In the genomic region with DNA sequence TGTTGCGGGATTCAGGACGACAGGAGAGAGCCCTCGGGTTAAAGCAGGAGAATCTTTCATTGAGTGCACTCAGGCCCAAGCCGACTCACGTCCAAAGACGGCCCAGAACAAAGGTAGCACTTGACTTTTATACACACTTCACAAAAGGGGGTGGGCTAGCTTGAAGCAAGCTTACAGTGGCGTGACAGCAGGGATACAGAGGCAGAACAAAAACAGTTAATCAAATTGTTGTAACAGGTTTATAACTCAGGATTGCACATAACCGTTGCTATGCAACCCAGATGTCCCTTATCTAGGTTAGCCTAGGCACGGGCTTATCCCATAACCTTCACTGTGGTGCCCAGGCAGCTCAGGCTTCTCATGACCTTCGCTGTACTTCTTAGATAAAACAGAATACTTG, we compare ENCODE assay signal across 12 cellular contexts. TPM values are rescaled to one million over a fixed set of nuclear protein-coding genes. Genes with fewer than 3 reads are reported as not detected.
DNase-seq lines count a peak whose midpoint lies in the region; ATAC-seq and TF ChIP-seq lines count a peak whose summit lies in the region.
"Had no signal": no experiment of that assay in that cellular context is flagged by ENCODE, and none has a peak within 500 bp of the region (broad histone marks: within the 10 kb centered on the region; RNA-seq: fewer than 3 reads in every experiment).

No MANE protein-coding gene starts in this region.

- DNase-seq in right atrium auricular region (ENCODE audit: low spot score), result no peak
- no peak for DNase-seq in sigmoid colon
- no peak for DNase-seq in NCI-H2196 treated with DMSO at 0.1 percent for 48 hours (lab: John Stamatoyannopoulos, UW; ENCODE audit: unreplicated experiment)
- no peak for DNase-seq in activated T-cell treated with anti-CD3 and anti-CD28 coated beads, Interleukin-2, amount 50 U/mL, for 72 hours
- DNase-seq: foreskin keratinocyte, MM.1S had no signal

- H3K27me3 ChIP-seq in BLaER1 (no peaks in the 10 kb centered on the region), DOHH2 (ENCODE audit: control insufficient read depth, low read length) (no peaks in the 10 kb centered on the region), OCI-LY1 (ENCODE audit: insufficient read depth, low read length) (no peaks in the 10 kb centered on the region), right atrium auricular region (no peaks in the 10 kb centered on the region), sigmoid colon (no peaks in the 10 kb centered on the region)
- H3K27me3 ChIP-seq: foreskin keratinocyte had no signal

- H3K4me1 ChIP-seq in BLaER1, result peaks cover 25% of the 10 kb centered on the region
- peaks cover 66% of the 10 kb centered on the region for H3K4me1 ChIP-seq in DOHH2 (ENCODE audit: control insufficient read depth, low read length)
- peaks cover 64% of the 10 kb centered on the region for H3K4me1 ChIP-seq in OCI-LY1 (ENCODE audit: insufficient read depth, low read length, severe bottlenecking)
- peaks cover 0 to 35% of the 10 kb centered on the region in 2 donors for H3K4me1 ChIP-seq in right atrium auricular region
- H3K4me1 ChIP-seq in sigmoid colon, result peaks cover 0 to 30% (median 28%) of the 10 kb centered on the region in 4 donors
- H3K4me1 ChIP-seq: foreskin keratinocyte had no signal

- H3K4me2 ChIP-seq in BLaER1 (no peak overlapping the region), DOHH2 (ENCODE audit: low read length) (peak overlapping the region; percentile 80), OCI-LY1 (ENCODE audit: low read length) (peak overlapping the region; percentile 88)

- H3K4me3 Mint-ChIP-seq in activated T-cell treated with anti-CD3 and anti-CD28 coated beads, Interleukin-2, amount 50 U/mL, for 72 hours, result no peak overlapping the region
- H3K4me3 Mint-ChIP-seq: CD14-positive monocyte had no signal

- no peak overlapping the region for H2AFZ ChIP-seq in OCI-LY1 (ENCODE audit: low read length)

- H3K4me3 ChIP-seq in BLaER1, result no peak overlapping the region
- H3K4me3 ChIP-seq in DOHH2 (ENCODE audit: low read length), result peak overlapping the region; percentile 16; the same call in 1 of the 2 replicates
- H3K4me3 ChIP-seq in OCI-LY1 (ENCODE audit: low read depth, low read length, poor library complexity, severe bottlenecking), result peak overlapping the region; percentile 99
- no peak overlapping the region for H3K4me3 ChIP-seq in right atrium auricular region
- no peak overlapping the region for H3K4me3 ChIP-seq in sigmoid colon
- H3K4me3 ChIP-seq: prostate gland had no signal

- no peaks in the 10 kb centered on the region for H3K9me3 Mint-ChIP-seq in activated T-cell treated with anti-CD3 and anti-CD28 coated beads, Interleukin-2, amount 50 U/mL, for 72 hours
- H3K9me3 Mint-ChIP-seq: CD14-positive monocyte had no signal

- H4K20me1 ChIP-seq in BLaER1, result peaks cover 51% of the 10 kb centered on the region
- H4K20me1 ChIP-seq in DOHH2 (ENCODE audit: control insufficient read depth, insufficient read depth, low read depth, low read length), result no peaks in the 10 kb centered on the region
- no peaks in the 10 kb centered on the region for H4K20me1 ChIP-seq in OCI-LY1 (ENCODE audit: insufficient read depth, low read length)

- H3K9me3 ChIP-seq in BLaER1 (no peaks in the 10 kb centered on the region), DOHH2 (ENCODE audit: control insufficient read depth, insufficient read depth, low read length) (no peaks in the 10 kb centered on the region), OCI-LY1 (ENCODE audit: low read length) (no peaks in the 10 kb centered on the region), right atrium auricular region (no peaks in the 10 kb centered on the region), sigmoid colon (no peaks in the 10 kb centered on the region)
- H3K9me3 ChIP-seq: prostate gland had no signal

- no peaks in the 10 kb centered on the region for H3K27me3 Mint-ChIP-seq in activated T-cell treated with anti-CD3 and anti-CD28 coated beads, Interleukin-2, amount 50 U/mL, for 72 hours (ENCODE audit: low read depth)

- no peak for TF ChIP-seq POLR2A in sigmoid colon (IDR thresholded peaks at IDR 0.05)

- H3K9me2 ChIP-seq in DOHH2 (replicated peaks; ENCODE audit: control insufficient read depth, low read length) (no peaks in the 10 kb centered on the region), OCI-LY1 (ENCODE audit: low read depth, low read length) (no peaks in the 10 kb centered on the region)

- intact Hi-C loops in sigmoid colon (cut with DNase I), result no loop called here

- WGBS in sigmoid colon, 2 donors, result 41 to 77% methylated on average over 10 of the region's 10 CpGs

- no peak for ATAC-seq in activated T-cell treated with anti-CD3 and anti-CD28 coated beads, Interleukin-2, amount 50 U/mL, for 72 hours (replicated peaks in 1 of 2)
- ATAC-seq in HG03354 (IDR thresholded peaks at IDR 0.05; ENCODE audit: poor library complexity, severe bottlenecking, unreplicated experiment), result no peak
- ATAC-seq: foreskin keratinocyte had no signal

- peaks cover 63% of the 10 kb centered on the region for H3K79me2 ChIP-seq in DOHH2 (ENCODE audit: control insufficient read depth, low read length)
- peaks cover 44% of the 10 kb centered on the region for H3K79me2 ChIP-seq in OCI-LY1 (ENCODE audit: insufficient read depth, low read length)

- peaks cover 11% of the 10 kb centered on the region for H3F3A ChIP-seq in DOHH2 (ENCODE audit: control insufficient read depth, insufficient read depth)
- no peaks in the 10 kb centered on the region for H3F3A ChIP-seq in OCI-LY1 (ENCODE audit: insufficient read depth, low read length)

- H3K27ac ChIP-seq in BLaER1 (no peak overlapping the region), DOHH2 (ENCODE audit: low read depth, low read length) (peak overlapping the region; percentile 75), OCI-LY1 (ENCODE audit: low read depth, low read length, poor library complexity, severe bottlenecking) (peak overlapping the region; percentile 99), right atrium auricular region (peak overlapping the region; percentile 90 to 94), sigmoid colon (no peak overlapping the region)
- H3K27ac ChIP-seq: foreskin keratinocyte, prostate gland had no signal

- H3K9ac ChIP-seq in BLaER1, result peak overlapping the region; percentile 49
- peak overlapping the region; percentile 100 for H3K9ac ChIP-seq in OCI-LY1 (ENCODE audit: low read length)

- peaks cover 25% of the 10 kb centered on the region for H3K4me1 Mint-ChIP-seq in activated T-cell treated with anti-CD3 and anti-CD28 coated beads, Interleukin-2, amount 50 U/mL, for 72 hours (ENCODE audit: low read depth)

- no peak for TF ChIP-seq EP300 in sigmoid colon (IDR thresholded peaks at IDR 0.05)

- peaks cover 0 to 3% of the 10 kb centered on the region in 2 donors for H3K36me3 Mint-ChIP-seq in activated T-cell treated with anti-CD3 and anti-CD28 coated beads, Interleukin-2, amount 50 U/mL, for 72 hours (ENCODE audit: insufficient read depth in 2 of 2)

- H3K36me3 ChIP-seq in BLaER1 (peaks cover 51% of the 10 kb centered on the region), DOHH2 (ENCODE audit: control insufficient read depth, low read length) (peaks cover 56% of the 10 kb centered on the region), OCI-LY1 (ENCODE audit: insufficient read depth, low read length) (peaks cover 50% of the 10 kb centered on the region), right atrium auricular region (peaks cover 18% of the 10 kb centered on the region), sigmoid colon (peaks cover 0 to 30% (median 7%) of the 10 kb centered on the region in 4 donors)
- H3K36me3 ChIP-seq: prostate gland had no signal

- no peak overlapping the region for H3K27ac Mint-ChIP-seq in activated T-cell treated with anti-CD3 and anti-CD28 coated beads, Interleukin-2, amount 50 U/mL, for 72 hours

- TF ChIP-seq CTCF in DOHH2 (IDR thresholded peaks at IDR 0.05; ENCODE audit: low read depth, low read length, poor library complexity, severe bottlenecking) (no peak), OCI-LY1 (IDR thresholded peaks at IDR 0.05; ENCODE audit: low read length) (no peak), right atrium auricular region (IDR thresholded peaks at IDR 0.05) (no peak), sigmoid colon (IDR thresholded peaks at IDR 0.05) (no peak)

RNA-seq across cellular contexts. Expression of a gene that starts 2.0 kb away (rescaled TPM):
- total RNA-seq in right atrium auricular region (10 to 100 TPM; 31.1 to 54.0 TPM), sigmoid colon (10 to 100 TPM; 17.8 to 45.4 (median 22.4) TPM)
- 10 to 100 TPM; 18.0 to 43.5 (median 30.1) TPM for polyA plus RNA-seq in sigmoid colon
- 10 to 100 TPM; 47.0 to 50.2 TPM for total RNA-seq in activated T-cell treated with anti-CD3 and anti-CD28 coated beads, Interleukin-2, amount 50 U/mL, for 72 hours

RNA-seq across cellular contexts. Expression of a gene that starts 7.0 kb away (rescaled TPM):
- 10 to 100 TPM; 18.5 to 22.5 TPM for total RNA-seq in right atrium auricular region
- total RNA-seq in sigmoid colon, result 10 to 100 TPM; 21.0 to 32.9 (median 23.1) TPM
- polyA plus RNA-seq in sigmoid colon, result 10 to 100 TPM in 2 of 3 donors, 1 to 10 TPM in 1; 7.4 to 17.4 (median 16.3) TPM
- total RNA-seq in activated T-cell treated with anti-CD3 and anti-CD28 coated beads, Interleukin-2, amount 50 U/mL, for 72 hours, result 10 to 100 TPM; 24.7 to 37.3 TPM

RNA-seq across cellular contexts. Expression of a gene that starts 30.8 kb away (rescaled TPM):
- 10 to 100 TPM; 64.6 to 81.0 TPM for total RNA-seq in right atrium auricular region
- total RNA-seq in sigmoid colon, result 100 to 1,000 TPM in 1 of 4 donors, 10 to 100 TPM in 3; 52.2 to 105 (median 68.1) TPM
- 10 to 100 TPM; 54.8 to 79.7 (median 62.5) TPM for polyA plus RNA-seq in sigmoid colon
- total RNA-seq in activated T-cell treated with anti-CD3 and anti-CD28 coated beads, Interleukin-2, amount 50 U/mL, for 72 hours, result 10 to 100 TPM; 63.8 to 73.3 TPM

RNA-seq across cellular contexts. Expression of a gene that starts 47.3 kb away (rescaled TPM):
- 10 to 100 TPM; 29.2 to 32.5 TPM for total RNA-seq in right atrium auricular region
- 10 to 100 TPM; 28.2 to 44.0 (median 33.9) TPM for total RNA-seq in sigmoid colon
- 10 to 100 TPM; 27.0 to 88.8 (median 34.0) TPM for polyA plus RNA-seq in sigmoid colon
- 10 to 100 TPM; 71.1 to 74.5 TPM for total RNA-seq in activated T-cell treated with anti-CD3 and anti-CD28 coated beads, Interleukin-2, amount 50 U/mL, for 72 hours

RNA-seq across cellular contexts. Expression of a gene that starts 53.3 kb away (rescaled TPM):
- total RNA-seq in right atrium auricular region (10 to 100 TPM; 72.5 to 97.3 TPM), sigmoid colon (10 to 100 TPM; 48.5 to 81.1 (median 52.0) TPM)
- 10 to 100 TPM; 33.0 to 77.4 (median 40.9) TPM for polyA plus RNA-seq in sigmoid colon
- total RNA-seq in activated T-cell treated with anti-CD3 and anti-CD28 coated beads, Interleukin-2, amount 50 U/mL, for 72 hours, result 10 to 100 TPM; 74.5 to 75.8 TPM

Comparison
In these comparisons a context has a peak if more than half of its experiments do, and no peak if none do; other contexts are left out.
1. H3K27ac ChIP-seq: peak in DOHH2 (single experiment), OCI-LY1 (single experiment) and right atrium auricular region (2 of 2); none in BLaER1 (single experiment) and sigmoid colon (0 of 4).
2. H3K4me3 ChIP-seq: peak in DOHH2 (single experiment) and OCI-LY1 (single experiment); none in BLaER1 (single experiment), right atrium auricular region (0 of 2) and sigmoid colon (0 of 4).